Comparison of ENCODE assay signal across 1 cellular context in genomic region chr1:201222125-201222524, GRCh38.
TF ChIP-seq lines count a peak whose summit lies in the region.

No MANE protein-coding gene starts in this region.

TF ChIP-seq in liver, 16 proteins besides CTCF, POLR2A, EP300 and RAD21 (continued from another document):
- TF ChIP-seq REST (IDR thresholded peaks at IDR 0.05) (no peak), MAX (IDR thresholded peaks at IDR 0.05) (no peak), GABPA (IDR thresholded peaks at IDR 0.05 in 1 of 2, conservative IDR thresholded peaks at IDR 0.05 in 1 of 2) (no peak), FOXA2 (IDR thresholded peaks at IDR 0.05) (no peak), HNF4G (IDR thresholded peaks at IDR 0.05) (peak; percentile 80), SP1 (IDR thresholded peaks at IDR 0.05) (peak; percentile 83), HNF4A (conservative IDR thresholded peaks at IDR 0.05) (peak; percentile 85 to 91), ATF3 (IDR thresholded peaks at IDR 0.05) (no peak), FOXA1 (IDR thresholded peaks at IDR 0.05) (no peak), JUND (IDR thresholded peaks at IDR 0.05) (peak in 1 of 2 donors; percentile 29), TAF1 (conservative IDR thresholded peaks at IDR 0.05) (no peak), NR2F2 (IDR thresholded peaks at IDR 0.05) (peak; percentile 22)
